In the genomic region with DNA sequence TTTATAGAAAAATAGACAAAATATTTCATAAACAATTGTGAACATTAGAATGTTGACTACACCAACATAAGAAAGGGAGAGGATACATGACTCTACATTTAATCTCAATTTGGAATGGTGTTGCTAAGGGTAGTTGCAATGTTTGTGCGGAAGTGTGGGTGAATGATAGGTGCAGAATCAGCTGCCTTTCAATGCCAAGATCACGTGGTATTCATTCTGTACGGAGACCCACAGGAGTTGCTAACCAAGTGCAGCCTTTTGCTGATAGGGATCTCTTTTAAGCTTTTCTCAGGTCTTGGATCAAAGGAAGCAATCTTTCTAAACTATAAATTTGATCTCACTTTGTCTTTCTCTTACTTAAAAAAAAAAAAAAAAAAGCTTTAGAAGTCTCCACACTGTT, we compare ENCODE assay signal across 24 cellular contexts.
"Had no signal": no experiment of that assay in that cellular context is flagged by ENCODE, and none has a peak within 500 bp of the region (broad histone marks: within the 10 kb centered on the region; RNA-seq: fewer than 3 reads in every experiment).

No MANE protein-coding gene starts in this region.

- H3K27me3 Mint-ChIP-seq: natural killer cell treated with Interleukin-12 subunit alpha and Interleukin-12 subunit beta and Interleukin-15 and Interleukin-18, amount 100 ng/mL, for 72 hours; stimulated activated naive CD8-positive, alpha-beta T cell treated with anti-CD3 and anti-CD28 coated beads, Interleukin-15, amount 100 ng/mL, for 72 hours had no signal

- ATAC-seq: activated T-cell treated with anti-CD3 and anti-CD28 coated beads, Interleukin-2, amount 50 U/mL, for 4 hours; esophagus mucosa; natural killer cell treated with Interleukin-12 subunit alpha and Interleukin-12 subunit beta and Interleukin-15 and Interleukin-18, amount 100 ng/mL, for 72 hours; right cardiac atrium; stimulated activated naive CD8-positive, alpha-beta T cell treated with anti-CD3 and anti-CD28 coated beads, Interleukin-15, amount 100 ng/mL, for 72 hours; WTC11 had no signal

- H3K27ac Mint-ChIP-seq: natural killer cell treated with Interleukin-12 subunit alpha and Interleukin-12 subunit beta and Interleukin-15 and Interleukin-18, amount 100 ng/mL, for 72 hours; stimulated activated naive CD8-positive, alpha-beta T cell treated with anti-CD3 and anti-CD28 coated beads, Interleukin-15, amount 100 ng/mL, for 72 hours; WTC11 had no signal

- H3K27ac ChIP-seq: adrenal gland, ascending aorta, brain microvascular endothelial cell, hepatocyte, left ventricle myocardium inferior, ovary, tibial nerve had no signal

- H3K27me3 ChIP-seq: adrenal gland, ascending aorta, brain microvascular endothelial cell, hepatocyte, ovary, tibial nerve had no signal

- H3K9me3 ChIP-seq: adrenal gland, ascending aorta, left ventricle myocardium inferior, ovary, tibial nerve had no signal

- H3K36me3 Mint-ChIP-seq: natural killer cell treated with Interleukin-12 subunit alpha and Interleukin-12 subunit beta and Interleukin-15 and Interleukin-18, amount 100 ng/mL, for 72 hours; WTC11 had no signal

- H3K4me3 Mint-ChIP-seq: activated T-cell treated with anti-CD3 and anti-CD28 coated beads, Interleukin-2, amount 50 U/mL, for 4 hours; natural killer cell treated with Interleukin-12 subunit alpha and Interleukin-12 subunit beta and Interleukin-15 and Interleukin-18, amount 100 ng/mL, for 72 hours; stimulated activated naive CD8-positive, alpha-beta T cell treated with anti-CD3 and anti-CD28 coated beads, Interleukin-15, amount 100 ng/mL, for 72 hours; WTC11 had no signal

- H3K4me3 ChIP-seq: adrenal gland, ascending aorta, hepatocyte, left ventricle myocardium inferior, ovary, tibial nerve had no signal

- H3K79me2 ChIP-seq: hepatocyte had no signal

- H3K36me3 ChIP-seq: adrenal gland, ascending aorta, brain microvascular endothelial cell, left ventricle myocardium inferior, ovary, tibial nerve had no signal

- H3K4me2 ChIP-seq: hepatocyte had no signal

- H3K4me1 ChIP-seq: ascending aorta, left ventricle myocardium inferior, tibial nerve had no signal

- H3K9me3 Mint-ChIP-seq: activated T-cell treated with anti-CD3 and anti-CD28 coated beads, Interleukin-2, amount 50 U/mL, for 4 hours; natural killer cell treated with Interleukin-12 subunit alpha and Interleukin-12 subunit beta and Interleukin-15 and Interleukin-18, amount 100 ng/mL, for 72 hours; stimulated activated naive CD8-positive, alpha-beta T cell treated with anti-CD3 and anti-CD28 coated beads, Interleukin-15, amount 100 ng/mL, for 72 hours; WTC11 had no signal

- H2AFZ ChIP-seq: hepatocyte had no signal

- DNase-seq: activated CD8-positive, alpha-beta memory T cell treated with anti-CD3 and anti-CD28 coated beads for 24 hours; activated CD8-positive, alpha-beta memory T cell treated with anti-CD3 and anti-CD28 coated beads, Interleukin-2, amount 50 U/mL, for 48 hours; activated naive CD4-positive, alpha-beta T cell treated with anti-CD3 and anti-CD28 coated beads, Interleukin-2, amount 50 U/mL, for 16 hours; activated T-cell treated with anti-CD3 and anti-CD28 coated beads, Interleukin-2, amount 50 U/mL, for 4 hours; adrenal gland; brain microvascular endothelial cell; caudate nucleus; dermis blood vessel endothelial cell; effector memory CD4-positive, alpha-beta T cell; foreskin melanocyte; glutamatergic neuron; left ventricle myocardium inferior; ovary; right cardiac atrium; stimulated activated CD4-positive, alpha-beta T cell treated with anti-CD3 and anti-CD28 coated beads, Interleukin-12 subunit alpha, Interleukin-12 subunit beta, amount 100 ng/mL, for 4 hours; stimulated activated CD4-positive, alpha-beta T cell treated with anti-CD3 and anti-CD28 coated beads, Interleukin-4, amount 100 ng/mL, for 4 hours; stimulated activated naive CD8-positive, alpha-beta T cell treated with anti-CD3 and anti-CD28 coated beads, Interleukin-15, amount 100 ng/mL, for 72 hours; SW 1271 had no signal
